In genomic region chr13:24277721-24278120, GRCh38 we compare ENCODE assay signal across 27 cellular contexts. TPM values are rescaled to one million over a fixed set of nuclear protein-coding genes. Genes with fewer than 3 reads are reported as not detected.
DNase-seq lines count a peak whose midpoint lies in the region; ATAC-seq and TF ChIP-seq lines count a peak whose summit lies in the region.
"Had no signal": no experiment of that assay in that cellular context is flagged by ENCODE, and none has a peak within 500 bp of the region (broad histone marks: within the 10 kb centered on the region; RNA-seq: fewer than 3 reads in every experiment).

No MANE protein-coding gene starts in this region.

- peaks cover 3 to 19% of the 10 kb centered on the region in 2 donors for H3K36me3 Mint-ChIP-seq in activated naive CD4-positive, alpha-beta T cell treated with anti-CD3 and anti-CD28 coated beads, Interleukin-2, amount 50 U/mL, for 72 hours
- H3K36me3 Mint-ChIP-seq in activated CD8-positive, alpha-beta T cell treated with anti-CD3 and anti-CD28 coated beads for 36 hours (ENCODE audit: low read depth) = peaks cover 22% of the 10 kb centered on the region
- H3K36me3 Mint-ChIP-seq in endodermal cell (ENCODE audit: low read depth) = no peaks in the 10 kb centered on the region

- H3K27me3 ChIP-seq in endodermal cell (ENCODE audit: control insufficient read depth, insufficient read depth, low read length, poor library complexity, severe bottlenecking) (no peaks in the 10 kb centered on the region), spleen (replicated peaks in 1 of 7) (no peaks in the 10 kb centered on the region)
- H3K27me3 ChIP-seq: testis, vagina had no signal

- no peak overlapping the region for H3K27ac ChIP-seq in endodermal cell (ENCODE audit: low read depth, low read length)
- peak overlapping the region; percentile 17 to 96 (median 92) for H3K27ac ChIP-seq in spleen
- H3K27ac ChIP-seq: C4-2B, skin epidermis, testis, vagina had no signal

- H3K4me1 ChIP-seq in endodermal cell (ENCODE audit: control insufficient read depth, insufficient read depth, low read length) = no peaks in the 10 kb centered on the region
- peaks cover 58 to 100% (median 95%) of the 10 kb centered on the region in 6 donors for H3K4me1 ChIP-seq in spleen

- H3K4me3 ChIP-seq in endodermal cell (ENCODE audit: low read length) = no peak overlapping the region
- H3K4me3 ChIP-seq in spleen = no peak overlapping the region
- H3K4me3 ChIP-seq: skin epidermis, testis, vagina had no signal

- 85 to 89% methylated on average over 3 to 7 of the region's 7 CpGs for WGBS in endodermal cell (ENCODE audit: insufficient coverage in 1 of 2, insufficient read length in 1 of 2), 2 experiments
- WGBS in spleen, 5 donors = 77 to 87% (median 81%) methylated on average over 7 of the region's 7 CpGs

- no peak overlapping the region for H3K9ac ChIP-seq in endodermal cell (ENCODE audit: extremely low read depth, low read length, poor library complexity, severe bottlenecking)

- no peaks in the 10 kb centered on the region for H3K27me3 Mint-ChIP-seq in activated CD8-positive, alpha-beta T cell treated with anti-CD3 and anti-CD28 coated beads for 36 hours
- H3K27me3 Mint-ChIP-seq in endodermal cell (ENCODE audit: insufficient read depth) = no peaks in the 10 kb centered on the region
- H3K27me3 Mint-ChIP-seq: activated CD8-positive, alpha-beta memory T cell treated with anti-CD3 and anti-CD28 coated beads, Interleukin-2, amount 10 ng/mL, durations not matched to agents 7 days and 5 days had no signal

- H3K4me1 Mint-ChIP-seq in activated CD8-positive, alpha-beta T cell treated with anti-CD3 and anti-CD28 coated beads for 36 hours (ENCODE audit: low read depth) = peaks cover 88% of the 10 kb centered on the region
- peaks cover 11% of the 10 kb centered on the region for H3K4me1 Mint-ChIP-seq in endodermal cell

- no peak for TF ChIP-seq CTCF in activated CD8-positive, alpha-beta T cell treated with anti-CD3 and anti-CD28 coated beads for 36 hours (IDR thresholded peaks at IDR 0.05)
- no peak for TF ChIP-seq CTCF in endodermal cell (conservative IDR thresholded peaks at IDR 0.05)
- TF ChIP-seq CTCF in spleen (IDR thresholded peaks at IDR 0.05 in 8 of 11, conservative IDR thresholded peaks at IDR 0.05 in 3 of 11) = no peak

- TF ChIP-seq POLR2A in spleen (IDR thresholded peaks at IDR 0.05) = no peak

- POLR2A ChIA-PET in activated CD8-positive, alpha-beta T cell treated with anti-CD3 and anti-CD28 coated beads for 36 hours (lab: Charles Lee) = interaction anchor here (1.6 to 9.8 kb wide), 2 partner anchors 15 kb away, joined by 4 to 84 read pairs; no protein-coding TSS in a partner anchor

- H3K27ac Mint-ChIP-seq in activated naive CD4-positive, alpha-beta T cell treated with anti-CD3 and anti-CD28 coated beads, Interleukin-2, amount 50 U/mL, for 72 hours = peak overlapping the region; percentile 18 to 90
- H3K27ac Mint-ChIP-seq in activated CD8-positive, alpha-beta T cell treated with anti-CD3 and anti-CD28 coated beads for 36 hours = peak overlapping the region; percentile 75
- H3K27ac Mint-ChIP-seq in endodermal cell = peak overlapping the region; percentile 19
- H3K27ac Mint-ChIP-seq: activated CD8-positive, alpha-beta memory T cell treated with anti-CD3 and anti-CD28 coated beads, Interleukin-2, amount 10 ng/mL, durations not matched to agents 7 days and 5 days had no signal

- H3K36me3 ChIP-seq in endodermal cell (ENCODE audit: control insufficient read depth, insufficient read depth, low read length) (no peaks in the 10 kb centered on the region), spleen (peaks cover 0 to 37% (median 4%) of the 10 kb centered on the region in 6 donors)
- H3K36me3 ChIP-seq: vagina had no signal

- H3K9me3 ChIP-seq in endodermal cell (ENCODE audit: control insufficient read depth, low read length) (no peaks in the 10 kb centered on the region), spleen (no peaks in the 10 kb centered on the region)
- H3K9me3 ChIP-seq: testis, vagina had no signal

- DNase-seq in activated naive CD4-positive, alpha-beta T cell treated with anti-CD3 and anti-CD28 coated beads, Interleukin-2, amount 50 U/mL, for 72 hours (ENCODE audit: low spot score in 2 of 2) = no peak
- no peak for DNase-seq in activated naive CD4-positive, alpha-beta T cell treated with anti-CD3 and anti-CD28 coated beads, Interleukin-2, amount 50 U/mL, for 16 hours
- DNase-seq in activated CD8-positive, alpha-beta T cell treated with anti-CD3 and anti-CD28 coated beads for 36 hours = no peak
- DNase-seq in endodermal cell (peak; percentile 3), spleen (no peak), DMS53 treated with DMSO at 0.1 percent for 48 hours (lab: John Stamatoyannopoulos, UW; ENCODE audit: unreplicated experiment) (no peak), GM19240 (ENCODE audit: insufficient read length, low spot score) (no peak)
- DNase-seq: activated CD4-positive, CD25-positive, alpha-beta regulatory T cell treated with anti-CD3 and anti-CD28 coated beads, Interleukin-2, amount 50 U/mL, for 72 hours; activated effector memory CD4-positive, alpha-beta T cell treated with anti-CD3 and anti-CD28 coated beads, Interleukin-2, amount 50 U/mL, for 16 hours; anterior cingulate cortex; DMS 273 treated with DMSO at 0.1 percent for 48 hours; GOT3; islet precursor cell; NCI-H1048; NCI-H1930; NCI-H526 treated with DMSO at 0.1 percent for 48 hours; occipital lobe; SIG-M5; testis had no signal

- H3K4me3 Mint-ChIP-seq in activated CD8-positive, alpha-beta T cell treated with anti-CD3 and anti-CD28 coated beads for 36 hours = no peak overlapping the region
- H3K4me3 Mint-ChIP-seq in endodermal cell = no peak overlapping the region
- H3K4me3 Mint-ChIP-seq: activated CD8-positive, alpha-beta memory T cell treated with anti-CD3 and anti-CD28 coated beads, Interleukin-2, amount 10 ng/mL, durations not matched to agents 7 days and 5 days had no signal

- ATAC-seq in activated naive CD4-positive, alpha-beta T cell treated with anti-CD3 and anti-CD28 coated beads, Interleukin-2, amount 50 U/mL, for 72 hours = no peak
- no peak for ATAC-seq in activated CD8-positive, alpha-beta T cell treated with anti-CD3 and anti-CD28 coated beads for 36 hours
- no peak for ATAC-seq in GM21619 (IDR thresholded peaks at IDR 0.05; ENCODE audit: unreplicated experiment)
- ATAC-seq: activated CD8-positive, alpha-beta memory T cell treated with anti-CD3 and anti-CD28 coated beads, Interleukin-2, amount 10 ng/mL, durations not matched to agents 7 days and 5 days; Panc1 had no signal

- intact Hi-C loops in activated CD8-positive, alpha-beta T cell treated with anti-CD3 and anti-CD28 coated beads for 36 hours (cut with micrococcal nuclease) = no loop called here
- intact Hi-C loops in spleen (cut with DNase I; ENCODE audit: low total_unique reads) = no loop called here

- CTCF ChIA-PET in activated CD8-positive, alpha-beta T cell treated with anti-CD3 and anti-CD28 coated beads for 36 hours (lab: Charles Lee) = interaction anchor here (0.7 kb wide), 1 partner anchor 49 kb away, joined by 3 read pairs; no protein-coding TSS in a partner anchor

- H3K9me3 Mint-ChIP-seq in activated naive CD4-positive, alpha-beta T cell treated with anti-CD3 and anti-CD28 coated beads, Interleukin-2, amount 50 U/mL, for 72 hours = no peaks in the 10 kb centered on the region
- H3K9me3 Mint-ChIP-seq in activated CD8-positive, alpha-beta T cell treated with anti-CD3 and anti-CD28 coated beads for 36 hours = no peaks in the 10 kb centered on the region
- H3K9me3 Mint-ChIP-seq in endodermal cell = no peaks in the 10 kb centered on the region

RNA-seq across cellular contexts. Expression of gene C1QTNF9, which starts 31.7 kb away (rescaled TPM):
- total RNA-seq in activated naive CD4-positive, alpha-beta T cell treated with anti-CD3 and anti-CD28 coated beads, Interleukin-2, amount 50 U/mL, for 72 hours = not detected
- total RNA-seq in activated CD8-positive, alpha-beta T cell treated with anti-CD3 and anti-CD28 coated beads for 36 hours = not detected
- total RNA-seq in endodermal cell = not detected
- not detected for polyA plus RNA-seq in endodermal cell (2013, experiment 1 of 2)
- polyA plus RNA-seq in endodermal cell (2013, experiment 2 of 2) = not detected
- total RNA-seq in spleen = under 1 TPM in 3 of 7 donors, not detected in 4; 0.28 to 0.72 (median 0.35) TPM
- polyA plus RNA-seq in spleen = under 1 TPM in 2 of 3 donors, not detected in 1; 0.15 to 0.48 TPM
- total RNA-seq: activated CD8-positive, alpha-beta memory T cell treated with anti-CD3 and anti-CD28 coated beads, Interleukin-2, amount 10 ng/mL, durations not matched to agents 7 days and 5 days; fibroblast of lung; G401; occipital lobe; vagina had no signal

Comparison
In these comparisons a context has a peak if more than half of its experiments do, and no peak if none do; other contexts are left out.
1. H3K27ac Mint-ChIP-seq: peak in every context shown above with its lines; median percentile 75 in activated CD8-positive, alpha-beta T cell treated with anti-CD3 and anti-CD28 coated beads for 36 hours; 54 in activated naive CD4-positive, alpha-beta T cell treated with anti-CD3 and anti-CD28 coated beads, Interleukin-2, amount 50 U/mL, for 72 hours; 19 in endodermal cell.